In the genomic region with DNA sequence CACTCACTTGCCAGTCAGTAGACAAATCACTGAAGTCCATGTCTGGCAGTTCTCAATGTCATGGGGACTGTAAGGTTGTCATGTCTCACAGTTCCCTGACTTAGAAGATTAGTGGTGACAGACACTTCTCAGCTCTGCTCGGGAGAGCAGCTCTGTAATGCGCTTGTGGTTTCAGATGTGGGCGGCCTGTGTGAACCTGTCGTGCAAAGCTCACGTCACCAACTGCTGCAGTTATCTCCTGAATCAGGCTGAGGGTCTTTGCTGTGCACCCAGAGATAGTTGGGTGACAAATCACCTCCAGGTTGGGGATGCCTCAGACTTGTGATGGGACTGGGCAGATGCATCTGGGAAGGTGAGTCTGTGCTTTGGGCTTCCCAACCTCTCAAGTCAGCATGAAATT, we compare ENCODE assay signal across 9 cellular contexts. TPM values are rescaled to one million over a fixed set of nuclear protein-coding genes. Genes with fewer than 3 reads are reported as not detected.
DNase-seq lines count a peak whose midpoint lies in the region; ATAC-seq, FAIRE-seq and TF ChIP-seq lines count a peak whose summit lies in the region.
"Had no signal": no experiment of that assay in that cellular context is flagged by ENCODE, and none has a peak within 500 bp of the region (broad histone marks: within the 10 kb centered on the region; RNA-seq: fewer than 3 reads in every experiment).

A gene with protein sequence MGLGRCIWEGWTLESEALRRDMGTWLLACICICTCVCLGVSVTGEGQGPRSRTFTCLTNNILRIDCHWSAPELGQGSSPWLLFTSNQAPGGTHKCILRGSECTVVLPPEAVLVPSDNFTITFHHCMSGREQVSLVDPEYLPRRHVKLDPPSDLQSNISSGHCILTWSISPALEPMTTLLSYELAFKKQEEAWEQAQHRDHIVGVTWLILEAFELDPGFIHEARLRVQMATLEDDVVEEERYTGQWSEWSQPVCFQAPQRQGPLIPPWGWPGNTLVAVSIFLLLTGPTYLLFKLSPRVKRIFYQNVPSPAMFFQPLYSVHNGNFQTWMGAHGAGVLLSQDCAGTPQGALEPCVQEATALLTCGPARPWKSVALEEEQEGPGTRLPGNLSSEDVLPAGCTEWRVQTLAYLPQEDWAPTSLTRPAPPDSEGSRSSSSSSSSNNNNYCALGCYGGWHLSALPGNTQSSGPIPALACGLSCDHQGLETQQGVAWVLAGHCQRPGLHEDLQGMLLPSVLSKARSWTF (plus strand): TSS at position 261 of the 400 bp plus-strand sequence. CDS start 64 bp downstream, at position 325.

- no peaks in the 10 kb centered on the region for H3K79me2 ChIP-seq in smooth muscle cell (ENCODE audit: low read depth)

- BruUV-seq in Calu3 (replicated peaks; lab: Mats Ljungman, UMichigan), result no TSS peak

- DNase-seq in GM18507 (ENCODE audit: extremely low spot score, insufficient read length, low read depth) (no peak), Calu3 (no peak), NCI-H1436 treated with DMSO at 0.1 percent for 48 hours (lab: John Stamatoyannopoulos, UW) (no peak), HFFc6 (no peak), smooth muscle cell (lab: John Stamatoyannopoulos, UW; ENCODE audit: unreplicated experiment) (no peak)
- DNase-seq in activated CD8-positive, alpha-beta memory T cell treated with anti-CD3 and anti-CD28 coated beads for 1 hour (ENCODE audit: extremely low read depth in 1 of 2, low read depth in 1 of 2), result peak; percentile 16 to 21
- DNase-seq in stimulated activated CD4-positive, alpha-beta T cell treated with anti-CD3 and anti-CD28 coated beads, Interleukin-15, amount 100 ng/mL, for 48 hours (ENCODE audit: low read depth in 2 of 2), result peak; percentile 33 to 39

- H3F3A ChIP-seq in smooth muscle cell (ENCODE audit: low read depth), result no peaks in the 10 kb centered on the region

- H2AFZ ChIP-seq in smooth muscle cell (ENCODE audit: low read depth), result no peak within 1 kb of the TSS

- no peak within 1 kb of the TSS for H3K27ac ChIP-seq in smooth muscle cell (ENCODE audit: low read depth)

- WGBS in smooth muscle cell (ENCODE audit: low lambda C conversion rate), result 50% methylated on average over 5 of the region's 5 CpGs

- no peaks in the 10 kb centered on the region for H3K27me3 ChIP-seq in smooth muscle cell (ENCODE audit: low read depth)

- H3K36me3 Mint-ChIP-seq in Calu3 (ENCODE audit: insufficient read depth, unreplicated experiment) (no peaks in the 10 kb centered on the region), HFFc6 (ENCODE audit: low read depth) (no peaks in the 10 kb centered on the region)

- intact Hi-C loops in Calu3 (cut with micrococcal nuclease; ENCODE audit: unreplicated experiment), result no loop called here

- peak; percentile 62 for ATAC-seq in HG03039 (IDR thresholded peaks at IDR 0.05; ENCODE audit: unreplicated experiment)

- TF ChIP-seq CTCF in Calu3 (IDR thresholded peaks at IDR 0.05; ENCODE audit: unreplicated experiment) (no peak), HFFc6 (IDR thresholded peaks at IDR 0.05) (no peak), smooth muscle cell (IDR thresholded peaks at IDR 0.05; ENCODE audit: borderline replicate concordance, insufficient read depth, poor library complexity, severe bottlenecking) (no peak)

- no peaks in the 10 kb centered on the region for H3K4me1 ChIP-seq in smooth muscle cell (ENCODE audit: low read depth)

- H3K9me3 Mint-ChIP-seq in Calu3 (ENCODE audit: low read depth, unreplicated experiment) (no peaks in the 10 kb centered on the region), HFFc6 (no peaks in the 10 kb centered on the region)

- no peaks in the 10 kb centered on the region for H4K20me1 ChIP-seq in smooth muscle cell (ENCODE audit: low read depth)

- no peaks in the 10 kb centered on the region for H3K9me3 ChIP-seq in smooth muscle cell (replicated peaks; ENCODE audit: low read depth)

- H3K27ac Mint-ChIP-seq in Calu3 (ENCODE audit: unreplicated experiment) (no peak within 1 kb of the TSS), HFFc6 (no peak within 1 kb of the TSS)

- H3K4me3 Mint-ChIP-seq in Calu3 (ENCODE audit: low read depth, unreplicated experiment) (no peak within 1 kb of the TSS), HFFc6 (no peak within 1 kb of the TSS)

- H3K4me1 Mint-ChIP-seq in Calu3 (ENCODE audit: low read depth, unreplicated experiment) (no peaks in the 10 kb centered on the region), HFFc6 (ENCODE audit: low read depth) (0 out of 2 replicates have a peak, but pooled peaks cover 3% of the 10 kb centered on the region)

- FAIRE-seq in GM18507 (lab: Jason Lieb, UNC), result peak; percentile 90

- no peak within 1 kb of the TSS for H3K4me2 ChIP-seq in smooth muscle cell

- H3K36me3 ChIP-seq in smooth muscle cell (ENCODE audit: low read depth), result no peaks in the 10 kb centered on the region

- H3K4me3 ChIP-seq in smooth muscle cell, result no peak within 1 kb of the TSS

- H3K27me3 Mint-ChIP-seq in Calu3 (ENCODE audit: unreplicated experiment) (no peaks in the 10 kb centered on the region), HFFc6 (ENCODE audit: insufficient read depth) (peaks cover 3% of the 10 kb centered on the region; the same call in 1 of the 2 replicates)

- CTCF ChIA-PET in Calu3 (lab: Charles Lee), result no interaction called here

- no peak within 1 kb of the TSS for H3K9ac ChIP-seq in smooth muscle cell (ENCODE audit: low read depth)

RNA-seq across cellular contexts. Expression of the gene that starts here (rescaled TPM):
- total RNA-seq in Calu3 (2022) (not detected in 2 replicates), smooth muscle cell (0.09 and 0.13 TPM in 2 replicates)
- under 1 TPM in 2 of 6 experiments, not detected in 4; 0.12 to 0.35 TPM for total RNA-seq in HFFc6 (2021; fragmentation: NEBNext Ultra II Directional; extraction: Animal tissue kit (Norgen Biotek cat#: 25700))
- polyA plus RNA-seq in smooth muscle cell, result 0.37 TPM in 1 of 2 replicates, not detected in the other
- total RNA-seq: fibroblast of lung had no signal
- polyA plus RNA-seq: fibroblast of lung had no signal

Comparison
In these comparisons a context has a peak if more than half of its experiments do, and no peak if none do; other contexts are left out.
1. DNase-seq: peak in activated CD8-positive, alpha-beta memory T cell treated with anti-CD3 and anti-CD28 coated beads for 1 hour (2 of 2) and stimulated activated CD4-positive, alpha-beta T cell treated with anti-CD3 and anti-CD28 coated beads, Interleukin-15, amount 100 ng/mL, for 48 hours (2 of 2); none in GM18507 (single experiment), Calu3 (single experiment), NCI-H1436 treated with DMSO at 0.1 percent for 48 hours (single experiment), HFFc6 (single experiment) and smooth muscle cell (single experiment).